In genomic region chr16:81376880-81377279, GRCh38 we compare ENCODE assay signal across 15 cellular contexts.
A peak's percentile ranks its signal among the peaks of the same experiment; 100 is the strongest.
DNase-seq lines count a peak whose midpoint lies in the region; ATAC-seq and TF ChIP-seq lines count a peak whose summit lies in the region.
"Had no signal": no experiment of that assay in that cellular context is flagged by ENCODE, and none has a peak within 500 bp of the region (broad histone marks: within the 10 kb centered on the region; RNA-seq: fewer than 3 reads in every experiment).

No MANE protein-coding gene starts in this region.

- ATAC-seq in HG03565 (IDR thresholded peaks at IDR 0.05; ENCODE audit: unreplicated experiment), result no peak
- ATAC-seq in GM21367 (IDR thresholded peaks at IDR 0.05; ENCODE audit: unreplicated experiment), result no peak
- ATAC-seq: SK-N-SH treated with all-trans-retinoic acid at 6 μM for 48 hours had no signal

- H3K4me3 Mint-ChIP-seq in activated naive CD8-positive, alpha-beta T cell treated with anti-CD3 and anti-CD28 coated beads for 36 hours, result no peak overlapping the region
- H3K4me3 Mint-ChIP-seq: activated B cell treated with CpG ODN at 0.5 μM for 24 hours; activated naive CD4-positive, alpha-beta T cell treated with anti-CD3 and anti-CD28 coated beads, Interleukin-2, amount 50 U/mL, for 24 hours; IgD-negative memory B cell had no signal

- H3K36me3 Mint-ChIP-seq in activated naive CD8-positive, alpha-beta T cell treated with anti-CD3 and anti-CD28 coated beads for 36 hours, result peaks cover 15% of the 10 kb centered on the region

- no peaks in the 10 kb centered on the region for H3K9me3 ChIP-seq in ascending aorta
- H3K9me3 ChIP-seq: Caco-2, transverse colon had no signal

- no peaks in the 10 kb centered on the region for H3K4me1 ChIP-seq in ascending aorta
- H3K4me1 ChIP-seq: Caco-2, transverse colon had no signal

- TF ChIP-seq CTCF in kidney epithelial cell (IDR thresholded peaks at IDR 0.05; ENCODE audit: insufficient read depth, low read length, poor library complexity, severe bottlenecking), result no peak
- no peak for TF ChIP-seq CTCF in ascending aorta (IDR thresholded peaks at IDR 0.05)

- no peaks in the 10 kb centered on the region for H3K36me3 ChIP-seq in kidney epithelial cell (ENCODE audit: control insufficient read depth, insufficient read depth, low read length)
- peaks cover 10 to 25% of the 10 kb centered on the region in 2 donors for H3K36me3 ChIP-seq in ascending aorta

- H3K4me1 Mint-ChIP-seq in activated naive CD8-positive, alpha-beta T cell treated with anti-CD3 and anti-CD28 coated beads for 36 hours, result peaks cover 7% of the 10 kb centered on the region
- H3K4me1 Mint-ChIP-seq: activated B cell treated with CpG ODN at 0.5 μM for 24 hours had no signal

- no peaks in the 10 kb centered on the region for H3K27me3 ChIP-seq in kidney epithelial cell (ENCODE audit: control insufficient read depth, insufficient read depth, low read length)
- no peaks in the 10 kb centered on the region for H3K27me3 ChIP-seq in ascending aorta
- H3K27me3 ChIP-seq: transverse colon had no signal

- DNase-seq in Caki2 (ENCODE audit: low read depth) (peak; percentile 26), HK-2 (ENCODE audit: unreplicated experiment) (peak; percentile 42), kidney epithelial cell (ENCODE audit: low read depth) (peak; percentile 35), ascending aorta (ENCODE audit: low spot score in 2 of 2) (no peak)
- peak; percentile 14 for DNase-seq in activated naive CD8-positive, alpha-beta T cell treated with anti-CD3 and anti-CD28 coated beads for 36 hours
- DNase-seq in activated CD4-positive, CD25-positive, alpha-beta regulatory T cell (lab: John Stamatoyannopoulos, UW), result no peak
- DNase-seq: activated B cell treated with CpG ODN at 0.5 μM for 24 hours, Caco-2, NCI-H146, transverse colon had no signal

- intact Hi-C loops in ascending aorta (cut with DNase I), result no loop called here

- H3K27ac ChIP-seq in ascending aorta, result no peak overlapping the region
- H3K27ac ChIP-seq: transverse colon had no signal

- no peaks in the 10 kb centered on the region for H3K27me3 Mint-ChIP-seq in activated naive CD8-positive, alpha-beta T cell treated with anti-CD3 and anti-CD28 coated beads for 36 hours
- H3K27me3 Mint-ChIP-seq: activated B cell treated with CpG ODN at 0.5 μM for 24 hours; activated naive CD4-positive, alpha-beta T cell treated with anti-CD3 and anti-CD28 coated beads, Interleukin-2, amount 50 U/mL, for 24 hours; IgD-negative memory B cell had no signal

- in situ Hi-C loops in Caki2 (cut with HindIII; ENCODE audit: low pct_unique_long_range_greater_than_20kb, low sequenced_read_pairs), result no loop called here

- H3K9me3 Mint-ChIP-seq in activated naive CD8-positive, alpha-beta T cell treated with anti-CD3 and anti-CD28 coated beads for 36 hours, result no peaks in the 10 kb centered on the region
- H3K9me3 Mint-ChIP-seq: activated B cell treated with CpG ODN at 0.5 μM for 24 hours; activated naive CD4-positive, alpha-beta T cell treated with anti-CD3 and anti-CD28 coated beads, Interleukin-2, amount 50 U/mL, for 24 hours; IgD-negative memory B cell had no signal

- H3K4me3 ChIP-seq in kidney epithelial cell (ENCODE audit: low read depth, low read length) (no peak overlapping the region), ascending aorta (no peak overlapping the region)
- H3K4me3 ChIP-seq: transverse colon had no signal

- H3K27ac Mint-ChIP-seq in activated naive CD8-positive, alpha-beta T cell treated with anti-CD3 and anti-CD28 coated beads for 36 hours, result no peak overlapping the region
- H3K27ac Mint-ChIP-seq: activated B cell treated with CpG ODN at 0.5 μM for 24 hours; activated naive CD4-positive, alpha-beta T cell treated with anti-CD3 and anti-CD28 coated beads, Interleukin-2, amount 50 U/mL, for 24 hours; IgD-negative memory B cell had no signal

Comparison
In these comparisons a context has a peak if more than half of its experiments do, and no peak if none do; other contexts are left out.
1. DNase-seq: peak in Caki2 (single experiment), HK-2 (single experiment), activated naive CD8-positive, alpha-beta T cell treated with anti-CD3 and anti-CD28 coated beads for 36 hours (single experiment) and kidney epithelial cell (single experiment); none in activated CD4-positive, CD25-positive, alpha-beta regulatory T cell (0 of 4) and ascending aorta (0 of 2).